In genomic region chr2:23412556-23413155, GRCh38 we compare ENCODE assay signal across 14 cellular contexts. TPM values are rescaled to one million over a fixed set of nuclear protein-coding genes. Genes with fewer than 3 reads are reported as not detected.
A peak's percentile ranks its signal among the peaks of the same experiment; 100 is the strongest.
DNase-seq lines count a peak whose midpoint lies in the region; ATAC-seq and TF ChIP-seq lines count a peak whose summit lies in the region.
"Had no signal": no experiment of that assay in that cellular context is flagged by ENCODE, and none has a peak within 500 bp of the region (broad histone marks: within the 10 kb centered on the region; RNA-seq: fewer than 3 reads in every experiment).

No MANE protein-coding gene starts in this region.

- no peaks in the 10 kb centered on the region for H3K9me3 Mint-ChIP-seq in activated CD4-positive, alpha-beta T cell treated with anti-CD3 and anti-CD28 coated beads, Interleukin-2, amount 10 ng/mL, durations not matched to agents 7 days and 5 days
- H3K9me3 Mint-ChIP-seq: neural progenitor cell had no signal

- H3K27me3 ChIP-seq in mesendoderm (ENCODE audit: insufficient read depth, low read length, poor library complexity) = no peaks in the 10 kb centered on the region
- H3K27me3 ChIP-seq: neural progenitor cell, right lobe of liver had no signal

- no peak overlapping the region for H3K4me2 ChIP-seq in mesendoderm (ENCODE audit: low read length)
- H3K4me2 ChIP-seq: neural progenitor cell had no signal

- no peak overlapping the region for H4K5ac ChIP-seq in mesendoderm (ENCODE audit: low read length)

- H2BK120ac ChIP-seq in mesendoderm (ENCODE audit: low read depth, low read length) = no peak overlapping the region

- no peak overlapping the region for H3K23ac ChIP-seq in mesendoderm (ENCODE audit: low read length)

- H2AK5ac ChIP-seq in mesendoderm (ENCODE audit: low read length) = no peak overlapping the region

- no peak overlapping the region for H3K9ac ChIP-seq in mesendoderm (ENCODE audit: low read length)
- H3K9ac ChIP-seq: neural progenitor cell had no signal

- no peaks in the 10 kb centered on the region for H3K79me1 ChIP-seq in mesendoderm (ENCODE audit: low read length)

- no peaks in the 10 kb centered on the region for H3K36me3 Mint-ChIP-seq in activated CD4-positive, alpha-beta T cell treated with anti-CD3 and anti-CD28 coated beads, Interleukin-2, amount 10 ng/mL, durations not matched to agents 7 days and 5 days (ENCODE audit: low read depth)

- H3K18ac ChIP-seq in mesendoderm (ENCODE audit: low read length) = no peak overlapping the region

- no peaks in the 10 kb centered on the region for H3K4me1 Mint-ChIP-seq in activated CD4-positive, alpha-beta T cell treated with anti-CD3 and anti-CD28 coated beads, Interleukin-2, amount 10 ng/mL, durations not matched to agents 7 days and 5 days

- no peak overlapping the region for H3K4me3 Mint-ChIP-seq in activated CD4-positive, alpha-beta T cell treated with anti-CD3 and anti-CD28 coated beads, Interleukin-2, amount 10 ng/mL, durations not matched to agents 7 days and 5 days
- H3K4me3 Mint-ChIP-seq: neural progenitor cell had no signal

- no peak overlapping the region for H3K27ac ChIP-seq in mesendoderm (ENCODE audit: low read depth, low read length)
- H3K27ac ChIP-seq: neural progenitor cell, right lobe of liver had no signal

- in situ Hi-C loops in ACHN (cut with HindIII; ENCODE audit: low pct_ligation_motif_present, low pct_unique_long_range_greater_than_20kb, low sequenced_read_pairs) = no loop called here

- H3K4ac ChIP-seq in mesendoderm (ENCODE audit: low read depth, low read length) = no peak overlapping the region

- CTCF ChIA-PET in activated CD4-positive, alpha-beta T cell treated with anti-CD3 and anti-CD28 coated beads, Interleukin-2, amount 10 ng/mL, durations not matched to agents 7 days and 5 days (lab: Charles Lee) = interaction anchor here (0.9 kb wide), 1 partner anchor 8 kb away, joined by 3 read pairs; no protein-coding TSS in a partner anchor

- peak; percentile 49 for DNase-seq in ACHN
- DNase-seq in M059J (ENCODE audit: low read depth) = peak; percentile 65
- peak; percentile 71 to 94 for DNase-seq in cardiac fibroblast (ENCODE audit: low read depth in 2 of 2)
- DNase-seq in kidney tubule cell (ENCODE audit: low spot score) = peak; percentile 78
- DNase-seq in AG08396 (ENCODE audit: low spot score) = no peak
- DNase-seq in mesendoderm = no peak
- no peak for DNase-seq in activated CD4-positive, alpha-beta T cell treated with anti-CD3 and anti-CD28 coated beads, Interleukin-2, amount 10 ng/mL, durations not matched to agents 7 days and 5 days
- DNase-seq: activated naive CD4-positive, alpha-beta T cell treated with anti-CD3 and anti-CD28 coated beads, Interleukin-2, amount 50 U/mL, for 16 hours; NCI-H446 treated with DMSO at 0.1 percent for 48 hours; stimulated activated CD4-positive, alpha-beta T cell treated with anti-CD3 and anti-CD28 coated beads, Interleukin-4, amount 100 ng/mL, for 4 hours had no signal

- no peak overlapping the region for H3K56ac ChIP-seq in mesendoderm (ENCODE audit: low read length)

- POLR2A ChIA-PET in activated CD4-positive, alpha-beta T cell treated with anti-CD3 and anti-CD28 coated beads, Interleukin-2, amount 10 ng/mL, durations not matched to agents 7 days and 5 days (lab: Charles Lee) = no interaction called here

- H3K36me3 ChIP-seq in mesendoderm (ENCODE audit: control insufficient read depth, insufficient read depth, low read length) = no peaks in the 10 kb centered on the region
- H3K36me3 ChIP-seq: neural progenitor cell, right lobe of liver had no signal

- H3K27ac Mint-ChIP-seq in activated CD4-positive, alpha-beta T cell treated with anti-CD3 and anti-CD28 coated beads, Interleukin-2, amount 10 ng/mL, durations not matched to agents 7 days and 5 days = no peak overlapping the region
- H3K27ac Mint-ChIP-seq: neural progenitor cell had no signal

- no peak for ATAC-seq in GM18868 (IDR thresholded peaks at IDR 0.05; ENCODE audit: unreplicated experiment)
- ATAC-seq: K562, right lobe of liver had no signal

- H3K4me3 ChIP-seq in cardiac fibroblast (replicated peaks in 1 of 2; ENCODE audit: low read depth in 2 of 2, low read length in 2 of 2) (no peak overlapping the region), mesendoderm (ENCODE audit: low read length) (no peak overlapping the region)
- H3K4me3 ChIP-seq: K562, neural progenitor cell, right lobe of liver had no signal

- no peak overlapping the region for H4K8ac ChIP-seq in mesendoderm (ENCODE audit: low read depth, low read length)

- no CpG with 5 or more reads among the region's 11 CpGs for WGBS in mesendoderm (ENCODE audit: extremely low coverage, insufficient coverage, low lambda C conversion rate)

- H3K27me3 Mint-ChIP-seq in activated CD4-positive, alpha-beta T cell treated with anti-CD3 and anti-CD28 coated beads, Interleukin-2, amount 10 ng/mL, durations not matched to agents 7 days and 5 days = peaks cover 4% of the 10 kb centered on the region

- no peaks in the 10 kb centered on the region for H3K4me1 ChIP-seq in mesendoderm (ENCODE audit: control insufficient read depth, low read depth, low read length)
- H3K4me1 ChIP-seq: right lobe of liver had no signal

- H2BK5ac ChIP-seq in mesendoderm (ENCODE audit: low read length) = no peak overlapping the region

- no peaks in the 10 kb centered on the region for H3K79me2 ChIP-seq in mesendoderm (ENCODE audit: control insufficient read depth, insufficient read depth, low read length)

- no peak for TF ChIP-seq CTCF in cardiac fibroblast (IDR thresholded peaks at IDR 0.05; ENCODE audit: low read depth, low read length)

- no peak overlapping the region for H2BK15ac ChIP-seq in mesendoderm (replicated peaks; ENCODE audit: low read depth)

RNA-seq across cellular contexts. Expression of gene KLHL29, which starts 27.7 kb away (rescaled TPM):
- total RNA-seq in M059J (2014; rRNA removed; shearing (Covaris generic)) = 0.67 and 0.71 TPM in 2 replicates
- 1.7 TPM for polyA plus RNA-seq in mesendoderm (2013, experiment 1 of 2)
- 1.6 TPM for polyA plus RNA-seq in mesendoderm (2013, experiment 2 of 2)
- 1 to 10 TPM; 2.9 to 3.5 TPM for total RNA-seq in activated CD4-positive, alpha-beta T cell treated with anti-CD3 and anti-CD28 coated beads, Interleukin-2, amount 10 ng/mL, durations not matched to agents 7 days and 5 days

Comparison
In these comparisons a context has a peak if more than half of its experiments do, and no peak if none do; other contexts are left out.
1. DNase-seq: peak in ACHN (single experiment), M059J (single experiment), cardiac fibroblast (2 of 2) and kidney tubule cell (single experiment); none in AG08396 (single experiment), mesendoderm (single experiment) and activated CD4-positive, alpha-beta T cell treated with anti-CD3 and anti-CD28 coated beads, Interleukin-2, amount 10 ng/mL, durations not matched to agents 7 days and 5 days (single experiment).